8 cellular contexts compared by ENCODE assay signal in genomic region chr5:177592905-177593304, GRCh38. TPM values are rescaled to one million over a fixed set of nuclear protein-coding genes. Genes with fewer than 3 reads are reported as not detected.
DNase-seq lines count a peak whose midpoint lies in the region; ATAC-seq, FAIRE-seq and TF ChIP-seq lines count a peak whose summit lies in the region.

No MANE protein-coding gene starts in this region.

- peak overlapping the region; percentile 99 for H3K4me3 ChIP-seq in OCI-LY1 (ENCODE audit: low read depth, low read length, poor library complexity, severe bottlenecking)
- H3K4me3 ChIP-seq in endothelial cell of umbilical vein (replicated peaks in 1 of 3; ENCODE audit: insufficient read depth in 1 of 3, low read depth in 1 of 3, low read length in 3 of 3): peak overlapping the region; percentile 72 to 92 (median 90)
- H3K4me3 ChIP-seq in neuron (ENCODE audit: low read length): peak overlapping the region; percentile 62

- H3K4me2 ChIP-seq in OCI-LY1 (ENCODE audit: low read length): peak overlapping the region; percentile 75
- H3K4me2 ChIP-seq in endothelial cell of umbilical vein (ENCODE audit: insufficient read depth, low read length): peak overlapping the region; percentile 65

- POLR2A ChIA-PET in endothelial cell of umbilical vein (lab: Charles Lee): interaction anchor here (0.6 kb wide), 1 partner anchor 47 kb away, joined by 3 read pairs; no protein-coding TSS in a partner anchor

- no peaks in the 10 kb centered on the region for H4K20me1 ChIP-seq in OCI-LY1 (ENCODE audit: insufficient read depth, low read length)
- no peaks in the 10 kb centered on the region for H4K20me1 ChIP-seq in endothelial cell of umbilical vein (replicated peaks; ENCODE audit: control insufficient read depth, extremely low read depth, insufficient read depth, low read length)

- intact Hi-C loops in endothelial cell of umbilical vein (cut with micrococcal nuclease): loop anchor here (1.0 to 10.0 kb wide), 4 partner anchors 7 to 1208 kb away; partner anchors contain the start of genes B4GALT7, FAM193B, HIGD2A and NOP16

- TF ChIP-seq POLR2A in endothelial cell of umbilical vein (IDR thresholded peaks at IDR 0.05; ENCODE audit: low read depth, low read length): no peak

- no peak for ATAC-seq in HG02759 (IDR thresholded peaks at IDR 0.05; ENCODE audit: unreplicated experiment)

- DNase-seq in endothelial cell of umbilical vein (ENCODE audit: low read depth, low spot score) (no peak), NCI-H226 (no peak), GOT3 (lab: John Stamatoyannopoulos, UW) (no peak), SHP77 treated with DMSO at 0.1 percent for 48 hours (lab: John Stamatoyannopoulos, UW) (no peak)

- H3K9ac ChIP-seq in OCI-LY1 (ENCODE audit: low read length) (peak overlapping the region; percentile 98), endothelial cell of umbilical vein (replicated peaks; ENCODE audit: extremely low read depth, insufficient read depth, low read length) (peak overlapping the region; percentile 91)

- no peaks in the 10 kb centered on the region for H3F3A ChIP-seq in OCI-LY1 (ENCODE audit: insufficient read depth, low read length)

- H3K27ac ChIP-seq in C4-2B (peak overlapping the region; percentile 92), OCI-LY1 (ENCODE audit: low read depth, low read length, poor library complexity, severe bottlenecking) (peak overlapping the region; percentile 72), endothelial cell of umbilical vein (ENCODE audit: insufficient read depth, low read depth, low read length) (peak overlapping the region; percentile 64)

- no peak overlapping the region for H2AFZ ChIP-seq in OCI-LY1 (ENCODE audit: low read length)
- no peak overlapping the region for H2AFZ ChIP-seq in endothelial cell of umbilical vein (ENCODE audit: low read depth, low read length)
- H2AFZ ChIP-seq in neuron (ENCODE audit: low read depth, low read length): no peak overlapping the region

- H3K79me2 ChIP-seq in OCI-LY1 (ENCODE audit: insufficient read depth, low read length): peaks cover 5% of the 10 kb centered on the region; the same call in 1 of the 2 replicates
- peaks cover 23% of the 10 kb centered on the region for H3K79me2 ChIP-seq in endothelial cell of umbilical vein (ENCODE audit: control insufficient read depth, insufficient read depth, low read length)

- dilution Hi-C loops in endothelial cell of umbilical vein (cut with MboI; ENCODE audit: extremely low pct_ligation_motif_present, low sequenced_read_pairs): no loop called here

- TF ChIP-seq CTCF in C4-2B (conservative IDR thresholded peaks at IDR 0.05) (no peak), OCI-LY1 (IDR thresholded peaks at IDR 0.05; ENCODE audit: low read length) (no peak), endothelial cell of umbilical vein (IDR thresholded peaks at IDR 0.05; ENCODE audit: extremely low read depth in 1 of 2, insufficient read depth in 1 of 2, low read depth in 1 of 2, low read length in 2 of 2) (no peak)

- no TSS peak for BruUV-seq in endothelial cell of umbilical vein (replicated peaks; lab: Mats Ljungman, UMichigan)

- FAIRE-seq in endothelial cell of umbilical vein (lab: Jason Lieb, UNC): no peak

- no peaks in the 10 kb centered on the region for H3K9me2 ChIP-seq in OCI-LY1 (ENCODE audit: low read depth, low read length)

- peaks cover 40% of the 10 kb centered on the region for H3K36me3 ChIP-seq in OCI-LY1 (ENCODE audit: insufficient read depth, low read length)
- H3K36me3 ChIP-seq in endothelial cell of umbilical vein (ENCODE audit: control insufficient read depth in 2 of 2, extremely low read depth in 1 of 2, insufficient read depth in 2 of 2, low read length in 2 of 2): peaks cover 16 to 33% of the 10 kb centered on the region in 2 experiments
- peaks cover 37% of the 10 kb centered on the region for H3K36me3 ChIP-seq in neuron (ENCODE audit: insufficient read depth, low read length)

- CTCF ChIA-PET in endothelial cell of umbilical vein (lab: Charles Lee): interaction anchor here (1.4 to 3.2 kb wide), 2 partner anchors 14 to 32 kb away, joined by 5 to 15 read pairs; no protein-coding TSS in a partner anchor

- no peaks in the 10 kb centered on the region for H3K9me3 ChIP-seq in OCI-LY1 (ENCODE audit: low read length)
- H3K9me3 ChIP-seq in endothelial cell of umbilical vein (replicated peaks; ENCODE audit: control insufficient read depth, insufficient read depth, low read length): no peaks in the 10 kb centered on the region
- H3K9me3 ChIP-seq in neuron (ENCODE audit: low read length): peaks cover 6% of the 10 kb centered on the region

- H3K4me1 ChIP-seq in OCI-LY1 (ENCODE audit: insufficient read depth, low read length, severe bottlenecking): peaks cover 16% of the 10 kb centered on the region
- peaks cover 9% of the 10 kb centered on the region for H3K4me1 ChIP-seq in endothelial cell of umbilical vein (ENCODE audit: control insufficient read depth, extremely low read depth, insufficient read depth, low read length)
- peaks cover 9% of the 10 kb centered on the region for H3K4me1 ChIP-seq in neuron (ENCODE audit: insufficient read depth, low read length)

- H3K27me3 ChIP-seq in OCI-LY1 (ENCODE audit: insufficient read depth, low read length): no peaks in the 10 kb centered on the region
- H3K27me3 ChIP-seq in endothelial cell of umbilical vein (ENCODE audit: control insufficient read depth in 2 of 2, insufficient read depth in 2 of 2, low read length in 2 of 2): peaks cover 13 to 28% of the 10 kb centered on the region in 2 experiments
- H3K27me3 ChIP-seq in neuron (ENCODE audit: insufficient read depth, low read length): peaks cover 12% of the 10 kb centered on the region

- no peaks in the 10 kb centered on the region for H3K9me1 ChIP-seq in endothelial cell of umbilical vein (replicated peaks; ENCODE audit: control insufficient read depth, extremely low read depth, insufficient read depth, low read length)

TF ChIP-seq in endothelial cell of umbilical vein, 7 proteins besides CTCF, POLR2A, EP300 and RAD21:
- TF ChIP-seq, protein P1, sequence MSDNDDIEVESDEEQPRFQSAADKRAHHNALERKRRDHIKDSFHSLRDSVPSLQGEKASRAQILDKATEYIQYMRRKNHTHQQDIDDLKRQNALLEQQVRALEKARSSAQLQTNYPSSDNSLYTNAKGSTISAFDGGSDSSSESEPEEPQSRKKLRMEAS (IDR thresholded peaks at IDR 0.05; ENCODE audit: insufficient read depth, insufficient read length): no peak
- no peak for TF ChIP-seq GATA2 (IDR thresholded peaks at IDR 0.05; ENCODE audit: insufficient read depth, insufficient read length, low read depth, low read length)
- no peak for TF ChIP-seq JUN (IDR thresholded peaks at IDR 0.05; ENCODE audit: borderline replicate concordance, insufficient read depth, insufficient read length, low read depth)
- TF ChIP-seq EZH2 (IDR thresholded peaks at IDR 0.05; ENCODE audit: borderline replicate concordance, low read depth, low read length, severe bottlenecking): no peak
- no peak for TF ChIP-seq MYC (IDR thresholded peaks at IDR 0.05; ENCODE audit: low read depth, low read length)
- TF ChIP-seq FOS (IDR thresholded peaks at IDR 0.05; ENCODE audit: borderline replicate concordance, insufficient read depth, low read length): no peak
- no peak for TF ChIP-seq POLR2AphosphoS5 (IDR thresholded peaks at IDR 0.05; ENCODE audit: insufficient read depth, low read depth, low read length)

RNA-seq across cellular contexts. Expression of gene TMED9, which starts 0.9 kb away (rescaled TPM):
- 286 and 291 TPM in 2 replicates for total RNA-seq in endothelial cell of umbilical vein
- polyA plus RNA-seq in endothelial cell of umbilical vein: 314 and 331 TPM in 2 replicates
- polyA plus RNA-seq in endothelial cell of umbilical vein (2011; cell fraction: cytosol; rRNA removed): 413 and 420 TPM in 2 replicates
- 160 and 161 TPM in 2 replicates for polyA plus RNA-seq in endothelial cell of umbilical vein (2011; cell fraction: nucleus; rRNA removed)
- 279 and 302 TPM in 2 replicates for polyA plus RNA-seq in endothelial cell of umbilical vein (2012)
- 266 and 285 TPM in 2 replicates for polyA minus RNA-seq in endothelial cell of umbilical vein
- polyA minus RNA-seq in endothelial cell of umbilical vein (2011; cell fraction: cytosol; rRNA and poly(A)+ RNA removed): 47.3 TPM
- polyA minus RNA-seq in endothelial cell of umbilical vein (2011; cell fraction: nucleus; rRNA and poly(A)+ RNA removed): 59.5 and 68.2 TPM in 2 replicates

RNA-seq across cellular contexts. Expression of gene B4GALT7, which starts 7.0 kb away (rescaled TPM):
- 35.1 and 35.3 TPM in 2 replicates for total RNA-seq in endothelial cell of umbilical vein
- polyA plus RNA-seq in endothelial cell of umbilical vein: 78.9 and 101 TPM in 2 replicates
- 39.3 and 52.0 TPM in 2 replicates for polyA plus RNA-seq in endothelial cell of umbilical vein (2011; cell fraction: cytosol; rRNA removed)
- 46.0 and 50.9 TPM in 2 replicates for polyA plus RNA-seq in endothelial cell of umbilical vein (2011; cell fraction: nucleus; rRNA removed)
- polyA plus RNA-seq in endothelial cell of umbilical vein (2012): 29.6 and 31.4 TPM in 2 replicates
- polyA minus RNA-seq in endothelial cell of umbilical vein: 21.0 and 26.6 TPM in 2 replicates
- 8.6 TPM for polyA minus RNA-seq in endothelial cell of umbilical vein (2011; cell fraction: cytosol; rRNA and poly(A)+ RNA removed)
- 14.4 and 22.8 TPM in 2 replicates for polyA minus RNA-seq in endothelial cell of umbilical vein (2011; cell fraction: nucleus; rRNA and poly(A)+ RNA removed)

RNA-seq across cellular contexts. Expression of gene FAM193B, which starts 38.5 kb away (rescaled TPM):
- total RNA-seq in endothelial cell of umbilical vein: 73.6 and 75.7 TPM in 2 replicates
- polyA plus RNA-seq in endothelial cell of umbilical vein: 57.9 and 60.8 TPM in 2 replicates
- 17.7 and 27.3 TPM in 2 replicates for polyA plus RNA-seq in endothelial cell of umbilical vein (2011; cell fraction: cytosol; rRNA removed)
- 294 and 316 TPM in 2 replicates for polyA plus RNA-seq in endothelial cell of umbilical vein (2011; cell fraction: nucleus; rRNA removed)
- 70.0 and 90.9 TPM in 2 replicates for polyA plus RNA-seq in endothelial cell of umbilical vein (2012)
- 24.9 and 32.1 TPM in 2 replicates for polyA minus RNA-seq in endothelial cell of umbilical vein
- polyA minus RNA-seq in endothelial cell of umbilical vein (2011; cell fraction: cytosol; rRNA and poly(A)+ RNA removed): 17.0 TPM
- 37.1 and 55.9 TPM in 2 replicates for polyA minus RNA-seq in endothelial cell of umbilical vein (2011; cell fraction: nucleus; rRNA and poly(A)+ RNA removed)
